Comparison of ENCODE assay signal across 16 cellular contexts in the genomic region with DNA sequence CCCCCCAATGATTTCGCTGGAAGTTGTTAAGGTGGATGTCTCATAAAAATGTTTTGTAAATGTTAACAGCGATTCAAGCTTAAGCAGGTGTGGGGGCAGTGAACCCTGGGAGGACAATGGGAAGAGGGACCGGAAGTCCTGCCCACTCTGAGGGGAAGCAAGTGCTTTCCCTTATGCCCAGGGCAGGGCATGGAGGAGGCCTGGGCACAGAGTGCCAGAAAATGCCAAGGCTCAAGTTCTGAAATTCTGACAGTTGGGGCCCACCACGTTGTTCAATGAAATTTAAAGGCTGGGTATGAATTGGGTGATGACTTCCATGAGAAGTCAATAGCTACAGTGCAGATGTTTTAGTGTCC.
"Had no signal": no experiment of that assay in that cellular context is flagged by ENCODE, and none has a peak within 500 bp of the region (broad histone marks: within the 10 kb centered on the region; RNA-seq: fewer than 3 reads in every experiment).

No MANE protein-coding gene starts in this region.

- H3K27ac Mint-ChIP-seq: activated naive CD4-positive, alpha-beta T cell treated with anti-CD3 and anti-CD28 coated beads, Interleukin-2, amount 10 ng/mL, durations not matched to agents 7 days and 5 days; activated T-helper 2 cell treated with anti-CD3 and anti-CD28 coated beads, Interferon-gamma antibody, Interleukin-2, Interleukin-4, amounts not matched to agents 10 μg/mL and 5 μg/mL and 100 μg/mL, durations not matched to agents 14 hours and 24 hours and 36 hours; stimulated activated naive CD8-positive, alpha-beta T cell treated with anti-CD3 and anti-CD28 coated beads, Interleukin-15, Interleukin-2, amounts not matched to agents 100 ng/mL and 50 ng/mL, for 24 hours; T-helper 2 cell treated with Interferon-gamma antibody and Interleukin-4, amounts not matched to agents 5 μg/mL and 100 μg/mL, for 36 hours had no signal

- H3K27ac ChIP-seq: gastroesophageal sphincter, right atrium auricular region, skin epidermis, suprapubic skin, upper lobe of left lung had no signal

- H3K9me3 ChIP-seq: right atrium auricular region, suprapubic skin, upper lobe of left lung had no signal

- H3K4me1 Mint-ChIP-seq: activated naive CD4-positive, alpha-beta T cell treated with anti-CD3 and anti-CD28 coated beads, Interleukin-2, amount 10 ng/mL, durations not matched to agents 7 days and 5 days had no signal

- H3K27me3 Mint-ChIP-seq: activated naive CD4-positive, alpha-beta T cell treated with anti-CD3 and anti-CD28 coated beads, Interleukin-2, amount 10 ng/mL, durations not matched to agents 7 days and 5 days; stimulated activated naive CD8-positive, alpha-beta T cell treated with anti-CD3 and anti-CD28 coated beads, Interleukin-15, Interleukin-2, amounts not matched to agents 100 ng/mL and 50 ng/mL, for 24 hours had no signal

- H3K9me3 Mint-ChIP-seq: activated naive CD4-positive, alpha-beta T cell treated with anti-CD3 and anti-CD28 coated beads, Interleukin-2, amount 10 ng/mL, durations not matched to agents 7 days and 5 days; activated T-helper 2 cell treated with anti-CD3 and anti-CD28 coated beads, Interferon-gamma antibody, Interleukin-2, Interleukin-4, amounts not matched to agents 10 μg/mL and 5 μg/mL and 100 μg/mL, durations not matched to agents 14 hours and 24 hours and 36 hours; stimulated activated naive CD8-positive, alpha-beta T cell treated with anti-CD3 and anti-CD28 coated beads, Interleukin-15, Interleukin-2, amounts not matched to agents 100 ng/mL and 50 ng/mL, for 24 hours; T-helper 2 cell treated with Interferon-gamma antibody and Interleukin-4, amounts not matched to agents 5 μg/mL and 100 μg/mL, for 36 hours had no signal

- H3K36me3 ChIP-seq: gastroesophageal sphincter, right atrium auricular region, suprapubic skin, upper lobe of left lung had no signal

- DNase-seq: activated CD4-positive, alpha-beta T cell treated with anti-CD3 and anti-CD28 coated beads, Interleukin-2, amount 50 U/mL, for 4 hours; activated naive CD4-positive, alpha-beta T cell treated with anti-CD3 and anti-CD28 coated beads, Interleukin-2, amount 10 ng/mL, durations not matched to agents 7 days and 5 days; erythroblast; midbrain; stimulated activated CD4-positive, alpha-beta T cell treated with anti-CD3 and anti-CD28 coated beads, Interleukin-4, amount 100 ng/mL, for 4 hours; stimulated activated CD8-positive, alpha-beta memory T cell treated with anti-CD3 and anti-CD28 coated beads, Interleukin-4, amount 100 ng/mL, for 48 hours; SW 1271; upper lobe of left lung had no signal

- H3K4me1 ChIP-seq: gastroesophageal sphincter, right atrium auricular region, suprapubic skin, upper lobe of left lung had no signal

- H3K4me3 ChIP-seq: gastroesophageal sphincter, right atrium auricular region, skin epidermis, suprapubic skin, upper lobe of left lung had no signal

- H3K4me3 Mint-ChIP-seq: activated naive CD4-positive, alpha-beta T cell treated with anti-CD3 and anti-CD28 coated beads, Interleukin-2, amount 10 ng/mL, durations not matched to agents 7 days and 5 days; stimulated activated naive CD8-positive, alpha-beta T cell treated with anti-CD3 and anti-CD28 coated beads, Interleukin-15, Interleukin-2, amounts not matched to agents 100 ng/mL and 50 ng/mL, for 24 hours; T-helper 2 cell treated with Interferon-gamma antibody and Interleukin-4, amounts not matched to agents 5 μg/mL and 100 μg/mL, for 36 hours had no signal

- ATAC-seq: gastroesophageal sphincter, left lobe of liver had no signal

- H3K27me3 ChIP-seq: right atrium auricular region, suprapubic skin, upper lobe of left lung had no signal

- H3K36me3 Mint-ChIP-seq: activated naive CD4-positive, alpha-beta T cell treated with anti-CD3 and anti-CD28 coated beads, Interleukin-2, amount 10 ng/mL, durations not matched to agents 7 days and 5 days had no signal
